ENCODE assay signal across 18 cellular contexts in genomic region chrY:7339391-7340087, GRCh38.
DNase-seq lines count a peak whose midpoint lies in the region; ATAC-seq, FAIRE-seq and TF ChIP-seq lines count a peak whose summit lies in the region.
"Had no signal": no experiment of that assay in that cellular context is flagged by ENCODE, and none has a peak within 500 bp of the region (broad histone marks: within the 10 kb centered on the region; RNA-seq: fewer than 3 reads in every experiment).

No MANE protein-coding gene starts in this region.

- POLR2A ChIA-PET in activated naive CD8-positive, alpha-beta T cell treated with anti-CD3 and anti-CD28 coated beads, Interleukin-2, amount 10 ng/mL, durations not matched to agents 7 days and 5 days (lab: Charles Lee), result interaction anchor here (0.8 to 1.5 kb wide), 6 partner anchors 14 to 241 kb away, joined by 3 to 5 read pairs (median 3); no protein-coding TSS in a partner anchor
- POLR2A ChIA-PET in PC-3 (lab: Charles Lee; ENCODE audit: unreplicated experiment) (no interaction called here), HepG2 (lab: Yijun Ruan, JAX) (no interaction called here)

- WGBS in HepG2 (ENCODE audit: low lambda C conversion rate), result 98% methylated on average over 7 of the region's 7 CpGs

- TF ChIP-seq POLR2A in HepG2 (IDR thresholded peaks at IDR 0.05; ENCODE audit: insufficient read depth in 1 of 2, low read depth in 2 of 2, low read length in 2 of 2), result no peak

- CTCF ChIA-PET in activated naive CD4-positive, alpha-beta T cell treated with anti-CD3 and anti-CD28 coated beads for 36 hours (lab: Charles Lee), result no interaction called here
- CTCF ChIA-PET in PC-3 (lab: Charles Lee), result no interaction called here
- CTCF ChIA-PET in HepG2 (lab: Yijun Ruan, JAX; ENCODE audit: low intra/inter-chr PET ratio, low total read pairs), result no interaction called here

- H3K4me1 ChIP-seq in PC-3 (ENCODE audit: insufficient read depth, low read length), result no peaks in the 10 kb centered on the region
- H3K4me1 ChIP-seq in HepG2 (ENCODE audit: insufficient read depth, low read length), result no peaks in the 10 kb centered on the region

- no peaks in the 10 kb centered on the region for H3K9me3 Mint-ChIP-seq in activated naive CD4-positive, alpha-beta T cell treated with anti-CD3 and anti-CD28 coated beads for 36 hours
- no peaks in the 10 kb centered on the region for H3K9me3 Mint-ChIP-seq in activated naive CD8-positive, alpha-beta T cell treated with anti-CD3 and anti-CD28 coated beads, Interleukin-2, amount 10 ng/mL, durations not matched to agents 7 days and 5 days
- H3K9me3 Mint-ChIP-seq in stimulated activated memory B cell treated with anti-CD40 and anti-IgM and Interleukin-4, amounts not matched to agents 10 μg/mL and 1 μg/mL and 100 μg/mL, for 72 hours, result no peaks in the 10 kb centered on the region
- H3K9me3 Mint-ChIP-seq: HFFc6; stimulated activated naive B cell treated with anti-CD40 and anti-IgM and Interleukin-4, amounts not matched to agents 10 μg/mL and 1 μg/mL and 100 μg/mL, for 72 hours had no signal

- ATAC-seq in activated naive CD8-positive, alpha-beta T cell treated with anti-CD3 and anti-CD28 coated beads, Interleukin-2, amount 10 ng/mL, durations not matched to agents 7 days and 5 days (ENCODE audit: low read depth), result peak; percentile 77
- ATAC-seq in stimulated activated memory B cell treated with anti-CD40 and anti-IgM and Interleukin-4, amounts not matched to agents 10 μg/mL and 1 μg/mL and 100 μg/mL, for 72 hours, result no peak
- ATAC-seq in PC-3 (no peak), HepG2 (no peak), HG02870 (IDR thresholded peaks at IDR 0.05; ENCODE audit: unreplicated experiment) (no peak)
- ATAC-seq: mucosa of descending colon had no signal

- H2AFZ ChIP-seq in PC-3 (ENCODE audit: low read length), result no peak overlapping the region
- H2AFZ ChIP-seq in HepG2 (ENCODE audit: low read length), result no peak overlapping the region

- no peak for TF ChIP-seq CTCF in PC-3 (conservative IDR thresholded peaks at IDR 0.05; ENCODE audit: low read depth, low read length)
- no peak for TF ChIP-seq CTCF in HepG2 (CRISPR knock-in tag; IDR thresholded peaks at IDR 0.05)

- H3K79me2 ChIP-seq in PC-3 (ENCODE audit: low read length) (no peaks in the 10 kb centered on the region), HepG2 (ENCODE audit: insufficient read depth, low read length) (no peaks in the 10 kb centered on the region)

- no peak for TF ChIP-seq RAD21 in HepG2 (CRISPR knock-in tag; IDR thresholded peaks at IDR 0.05)

- H3K4me3 ChIP-seq in Jurkat, Clone E6-1 (ENCODE audit: low read length), result no peak overlapping the region
- H3K4me3 ChIP-seq in PC-3 (ENCODE audit: low read length) (no peak overlapping the region), HepG2 (replicated peaks in 1 of 3; ENCODE audit: insufficient read depth in 1 of 3, low read depth in 2 of 3, low read length in 3 of 3) (no peak overlapping the region)
- H3K4me3 ChIP-seq: cardiac muscle cell, mucosa of descending colon had no signal

- peak overlapping the region; percentile 93 for H3K27ac Mint-ChIP-seq in activated naive CD4-positive, alpha-beta T cell treated with anti-CD3 and anti-CD28 coated beads for 36 hours
- H3K27ac Mint-ChIP-seq in activated naive CD8-positive, alpha-beta T cell treated with anti-CD3 and anti-CD28 coated beads, Interleukin-2, amount 10 ng/mL, durations not matched to agents 7 days and 5 days, result peak overlapping the region; percentile 93
- peak overlapping the region; percentile 53 for H3K27ac Mint-ChIP-seq in stimulated activated memory B cell treated with anti-CD40 and anti-IgM and Interleukin-4, amounts not matched to agents 10 μg/mL and 1 μg/mL and 100 μg/mL, for 72 hours
- H3K27ac Mint-ChIP-seq: stimulated activated naive B cell treated with anti-CD40 and anti-IgM and Interleukin-4, amounts not matched to agents 10 μg/mL and 1 μg/mL and 100 μg/mL, for 72 hours had no signal

- H3K4me3 Mint-ChIP-seq in activated naive CD4-positive, alpha-beta T cell treated with anti-CD3 and anti-CD28 coated beads for 36 hours, result peak overlapping the region; percentile 41
- H3K4me3 Mint-ChIP-seq in activated naive CD8-positive, alpha-beta T cell treated with anti-CD3 and anti-CD28 coated beads, Interleukin-2, amount 10 ng/mL, durations not matched to agents 7 days and 5 days, result peak overlapping the region; percentile 79
- no peak overlapping the region for H3K4me3 Mint-ChIP-seq in stimulated activated memory B cell treated with anti-CD40 and anti-IgM and Interleukin-4, amounts not matched to agents 10 μg/mL and 1 μg/mL and 100 μg/mL, for 72 hours
- H3K4me3 Mint-ChIP-seq: HFFc6; stimulated activated naive B cell treated with anti-CD40 and anti-IgM and Interleukin-4, amounts not matched to agents 10 μg/mL and 1 μg/mL and 100 μg/mL, for 72 hours had no signal

- intact Hi-C loops in activated naive CD4-positive, alpha-beta T cell treated with anti-CD3 and anti-CD28 coated beads for 36 hours (cut with micrococcal nuclease), result loop anchor here (2.0 to 10.0 kb wide), 3 partner anchors 49 to 475 kb away; no protein-coding TSS in a partner anchor
- intact Hi-C loops in PC-3 (cut with micrococcal nuclease) (no loop called here), HepG2 (cut with micrococcal nuclease; ENCODE audit: unreplicated experiment) (loop anchor here (10.0 kb wide), 1 partner anchor 535 kb away; no protein-coding TSS in a partner anchor)

- no peak for TF ChIP-seq EP300 in HepG2 (IDR thresholded peaks at IDR 0.05; ENCODE audit: low read depth in 2 of 2, low read length in 2 of 2)
- no peak for TF ChIP-seq EP300 in HepG2 (CRISPR knock-in tag; IDR thresholded peaks at IDR 0.05; ENCODE audit: borderline replicate concordance)

- no peaks in the 10 kb centered on the region for H3F3A ChIP-seq in PC-3 (ENCODE audit: low read length, unreplicated experiment)

- H3K4me2 ChIP-seq in PC-3 (ENCODE audit: low read length), result no peak overlapping the region
- no peak overlapping the region for H3K4me2 ChIP-seq in HepG2 (ENCODE audit: low read depth, low read length)

- peaks cover 61% of the 10 kb centered on the region for H3K36me3 Mint-ChIP-seq in activated naive CD4-positive, alpha-beta T cell treated with anti-CD3 and anti-CD28 coated beads for 36 hours (ENCODE audit: low read depth)
- H3K36me3 Mint-ChIP-seq in activated naive CD8-positive, alpha-beta T cell treated with anti-CD3 and anti-CD28 coated beads, Interleukin-2, amount 10 ng/mL, durations not matched to agents 7 days and 5 days, result peaks cover 28% of the 10 kb centered on the region
- peaks cover 34% of the 10 kb centered on the region for H3K36me3 Mint-ChIP-seq in stimulated activated memory B cell treated with anti-CD40 and anti-IgM and Interleukin-4, amounts not matched to agents 10 μg/mL and 1 μg/mL and 100 μg/mL, for 72 hours

- H4K20me1 ChIP-seq in PC-3 (ENCODE audit: low read length), result no peaks in the 10 kb centered on the region
- no peaks in the 10 kb centered on the region for H4K20me1 ChIP-seq in HepG2 (ENCODE audit: insufficient read depth, low read length)

- H3K36me3 ChIP-seq in PC-3 (ENCODE audit: low read depth, low read length), result no peaks in the 10 kb centered on the region
- H3K36me3 ChIP-seq in HepG2 (replicated peaks in 1 of 2; ENCODE audit: control insufficient read depth in 1 of 2, insufficient read depth in 2 of 2, low read length in 2 of 2), result peaks cover 3 to 6% of the 10 kb centered on the region in 2 experiments; a peak in 2 of 5 replicates
- H3K36me3 ChIP-seq: cardiac muscle cell had no signal

- BruUV-seq in PC-3 (replicated peaks; lab: Mats Ljungman, UMichigan), result no TSS peak
- no TSS peak for BruUV-seq in HepG2 (replicated peaks; lab: Mats Ljungman, UMichigan)

- DNase-seq in activated naive CD4-positive, alpha-beta T cell treated with anti-CD3 and anti-CD28 coated beads for 36 hours, result peak; percentile 38
- no peak for DNase-seq in activated naive CD4-positive, alpha-beta T cell treated with anti-CD3 and anti-CD28 coated beads, Interleukin-2, amount 50 U/mL, for 16 hours
- peak; percentile 50 for DNase-seq in Jurkat, Clone E6-1 (ENCODE audit: low read depth, low spot score)
- DNase-seq in activated naive CD8-positive, alpha-beta T cell treated with anti-CD3 and anti-CD28 coated beads, Interleukin-2, amount 10 ng/mL, durations not matched to agents 7 days and 5 days, result peak; percentile 28
- DNase-seq in PC-3 (no peak), HepG2 (ENCODE audit: low spot score) (no peak)
- DNase-seq: effector memory CD4-positive, alpha-beta T cell; HFFc6; mucosa of descending colon; NCI-H1105; NK-92 treated with Interleukin-12 subunit alpha and Interleukin-12 subunit beta, amount 100 ng/mL, for 24 hours; SIG-M5; stimulated activated naive B cell treated with anti-CD40 and anti-IgM and Interleukin-4, amounts not matched to agents 10 μg/mL and 1 μg/mL and 100 μg/mL, for 72 hours had no signal

- FAIRE-seq in HepG2 (lab: Jason Lieb, UNC), result no peak
- FAIRE-seq: D721Med, urothelium cell line had no signal

- peaks cover 80% of the 10 kb centered on the region for H3K4me1 Mint-ChIP-seq in activated naive CD4-positive, alpha-beta T cell treated with anti-CD3 and anti-CD28 coated beads for 36 hours (ENCODE audit: low read depth)
- peaks cover 44% of the 10 kb centered on the region for H3K4me1 Mint-ChIP-seq in activated naive CD8-positive, alpha-beta T cell treated with anti-CD3 and anti-CD28 coated beads, Interleukin-2, amount 10 ng/mL, durations not matched to agents 7 days and 5 days
- H3K4me1 Mint-ChIP-seq in stimulated activated memory B cell treated with anti-CD40 and anti-IgM and Interleukin-4, amounts not matched to agents 10 μg/mL and 1 μg/mL and 100 μg/mL, for 72 hours, result peaks cover 12% of the 10 kb centered on the region

- H3K9me2 ChIP-seq in PC-3 (replicated peaks; ENCODE audit: low read length), result no peaks in the 10 kb centered on the region

- in situ Hi-C loops in HepG2 (cut with HindIII; ENCODE audit: extremely low pct_ligation_motif_present, low pct_unique_long_range_greater_than_20kb), result loop anchor here (10.0 kb wide), 1 partner anchor 135 kb away; no protein-coding TSS in a partner anchor

- no peaks in the 10 kb centered on the region for H3K9me3 ChIP-seq in PC-3 (ENCODE audit: low read length)
- no peaks in the 10 kb centered on the region for H3K9me3 ChIP-seq in HepG2 (ENCODE audit: low read length)
- H3K9me3 ChIP-seq: mucosa of descending colon had no signal

- H3K27me3 Mint-ChIP-seq in activated naive CD4-positive, alpha-beta T cell treated with anti-CD3 and anti-CD28 coated beads for 36 hours (ENCODE audit: low read depth), result no peaks in the 10 kb centered on the region
- no peaks in the 10 kb centered on the region for H3K27me3 Mint-ChIP-seq in activated naive CD8-positive, alpha-beta T cell treated with anti-CD3 and anti-CD28 coated beads, Interleukin-2, amount 10 ng/mL, durations not matched to agents 7 days and 5 days
- no peaks in the 10 kb centered on the region for H3K27me3 Mint-ChIP-seq in stimulated activated memory B cell treated with anti-CD40 and anti-IgM and Interleukin-4, amounts not matched to agents 10 μg/mL and 1 μg/mL and 100 μg/mL, for 72 hours
- H3K27me3 Mint-ChIP-seq: stimulated activated naive B cell treated with anti-CD40 and anti-IgM and Interleukin-4, amounts not matched to agents 10 μg/mL and 1 μg/mL and 100 μg/mL, for 72 hours had no signal

- H3K27ac ChIP-seq in PC-3 (ENCODE audit: low read length) (no peak overlapping the region), HepG2 (ENCODE audit: extremely low read length, insufficient read depth, low read length) (no peak overlapping the region)
- H3K27ac ChIP-seq: cardiac muscle cell had no signal

- H3K27me3 ChIP-seq in PC-3 (ENCODE audit: low read length) (no peaks in the 10 kb centered on the region), HepG2 (ENCODE audit: control insufficient read depth in 1 of 2, insufficient read depth in 2 of 2, low read length in 2 of 2) (no peaks in the 10 kb centered on the region)
- H3K27me3 ChIP-seq: cardiac muscle cell had no signal

- H3K9ac ChIP-seq in PC-3 (ENCODE audit: low read length) (no peak overlapping the region), HepG2 (ENCODE audit: insufficient read depth, low read depth, low read length) (no peak overlapping the region)

Comparison
In these comparisons a context has a peak if more than half of its experiments do, and no peak if none do; other contexts are left out.
1. DNase-seq: peak in activated naive CD4-positive, alpha-beta T cell treated with anti-CD3 and anti-CD28 coated beads for 36 hours (single experiment), Jurkat, Clone E6-1 (single experiment) and activated naive CD8-positive, alpha-beta T cell treated with anti-CD3 and anti-CD28 coated beads, Interleukin-2, amount 10 ng/mL, durations not matched to agents 7 days and 5 days (single experiment); none in activated naive CD4-positive, alpha-beta T cell treated with anti-CD3 and anti-CD28 coated beads, Interleukin-2, amount 50 U/mL, for 16 hours (single experiment), PC-3 (single experiment) and HepG2 (single experiment).
2. Peak in every context shown above with its lines, with median percentiles within 50 percentile points of each other: H3K27ac Mint-ChIP-seq.